Comparison of ENCODE assay signal across 20 cellular contexts in genomic region chr3:172882563-172882962, GRCh38.
DNase-seq lines count a peak whose midpoint lies in the region; ATAC-seq, FAIRE-seq and TF ChIP-seq lines count a peak whose summit lies in the region.
"Had no signal": no experiment of that assay in that cellular context is flagged by ENCODE, and none has a peak within 500 bp of the region (broad histone marks: within the 10 kb centered on the region; RNA-seq: fewer than 3 reads in every experiment).

No MANE protein-coding gene starts in this region.

- FAIRE-seq in K562 (lab: Jason Lieb, UNC): peak; percentile 72
- FAIRE-seq: A549, GM12892, GM18507 had no signal

- ATAC-seq in K562 (no peak), HG02759 (IDR thresholded peaks at IDR 0.05; ENCODE audit: unreplicated experiment) (no peak)
- ATAC-seq in activated naive CD8-positive, alpha-beta T cell treated with anti-CD3 and anti-CD28 coated beads, Interleukin-2, amount 50 U/mL, for 24 hours: no peak
- ATAC-seq: A549 had no signal

- no peak for TF ChIP-seq POLR2A in K562 (conservative IDR thresholded peaks at IDR 0.05)

- in situ Hi-C loops in K562 (cut with MboI): no loop called here

- no peak overlapping the region for H3K9ac ChIP-seq in OCI-LY3 (ENCODE audit: low read length)
- H3K9ac ChIP-seq in K562 (ENCODE audit: insufficient read depth in 1 of 2, low read depth in 2 of 2, low read length in 2 of 2): no peak overlapping the region
- H3K9ac ChIP-seq: GM23248 had no signal

- CTCF ChIA-PET in A673 (lab: Charles Lee): no interaction called here
- CTCF ChIA-PET in K562 (lab: Yijun Ruan, JAX; ENCODE audit: low intra/inter-chr PET ratio): no interaction called here

- WGBS in K562 (ENCODE audit: insufficient coverage, low coverage, missing lambda C conversion rate): 0% methylated on average over 1 of the region's 1 CpG

- no peaks in the 10 kb centered on the region for H3K79me2 ChIP-seq in OCI-LY3 (ENCODE audit: low read length)
- H3K79me2 ChIP-seq in K562 (ENCODE audit: control insufficient read depth, insufficient read depth, low read length): no peaks in the 10 kb centered on the region

- DNase-seq in activated CD4-positive, alpha-beta T cell treated with anti-CD3 and anti-CD28 coated beads, Interleukin-2, amount 10 ng/mL, durations not matched to agents 24 days and 14 days: peak; percentile 46
- DNase-seq in activated CD4-positive, alpha-beta T cell treated with anti-CD3 and anti-CD28 coated beads, Interleukin-2, amount 50 U/mL, for 48 hours: no peak
- DNase-seq in A673 (ENCODE audit: low spot score) (peak; percentile 29), K562 (ENCODE audit: extremely low read depth in 1 of 4, low spot score in 3 of 4) (peak in 1 of 4 experiments; percentile 20), COR-L47 (lab: John Stamatoyannopoulos, UW) (no peak)
- DNase-seq in activated naive CD8-positive, alpha-beta T cell treated with anti-CD3 and anti-CD28 coated beads, Interleukin-2, amount 50 U/mL, for 24 hours: no peak
- DNase-seq: C1 segment of cervical spinal cord; CD4-positive, CD25-positive, alpha-beta regulatory T cell; DMS153; DMS79; GDM1; GM23248 had no signal

- POLR2A ChIA-PET in A673 (lab: Charles Lee; ENCODE audit: low non-redundant PET): no interaction called here
- POLR2A ChIA-PET in K562 (lab: Yijun Ruan, JAX): no interaction called here

- H3K4me3 ChIP-seq in A673 (ENCODE audit: low read depth, low read length, poor library complexity, severe bottlenecking) (no peak overlapping the region), OCI-LY3 (ENCODE audit: low read length) (no peak overlapping the region), K562 (no peak overlapping the region)
- H3K4me3 ChIP-seq: A549, GM23248, HAP-1 had no signal

- H3K36me3 ChIP-seq in A673 (ENCODE audit: insufficient read depth, low read length, poor library complexity, severe bottlenecking): no peaks in the 10 kb centered on the region
- H3K36me3 ChIP-seq in OCI-LY3 (replicated peaks; ENCODE audit: low read depth, low read length): no peaks in the 10 kb centered on the region
- no peaks in the 10 kb centered on the region for H3K36me3 ChIP-seq in K562 (ENCODE audit: control insufficient read depth, insufficient read depth, low read length)
- H3K36me3 ChIP-seq: HAP-1 had no signal

- intact Hi-C loops in activated CD4-positive, alpha-beta T cell treated with anti-CD3 and anti-CD28 coated beads, Interleukin-2, amount 10 ng/mL, durations not matched to agents 24 days and 14 days (cut with micrococcal nuclease): no loop called here
- intact Hi-C loops in A673 (cut with micrococcal nuclease; ENCODE audit: unreplicated experiment): no loop called here
- intact Hi-C loops in K562 (cut with micrococcal nuclease): no loop called here

- no peaks in the 10 kb centered on the region for H3K36me3 Mint-ChIP-seq in activated CD4-positive, alpha-beta T cell treated with anti-CD3 and anti-CD28 coated beads, Interleukin-2, amount 10 ng/mL, durations not matched to agents 24 days and 14 days (ENCODE audit: low read depth)
- H3K36me3 Mint-ChIP-seq in activated naive CD8-positive, alpha-beta T cell treated with anti-CD3 and anti-CD28 coated beads, Interleukin-2, amount 50 U/mL, for 24 hours (ENCODE audit: low read depth): no peaks in the 10 kb centered on the region
- H3K36me3 Mint-ChIP-seq: CD4-positive, CD25-positive, alpha-beta regulatory T cell had no signal

- H3K4me3 Mint-ChIP-seq in activated CD4-positive, alpha-beta T cell treated with anti-CD3 and anti-CD28 coated beads, Interleukin-2, amount 10 ng/mL, durations not matched to agents 24 days and 14 days: no peak overlapping the region
- H3K4me3 Mint-ChIP-seq in activated naive CD8-positive, alpha-beta T cell treated with anti-CD3 and anti-CD28 coated beads, Interleukin-2, amount 50 U/mL, for 24 hours: no peak overlapping the region
- H3K4me3 Mint-ChIP-seq: B cell; CD4-positive, CD25-positive, alpha-beta regulatory T cell had no signal

- TF ChIP-seq EP300 in K562 (IDR thresholded peaks at IDR 0.05; ENCODE audit: low read length): no peak

- no peaks in the 10 kb centered on the region for H3K27me3 ChIP-seq in A673 (replicated peaks; ENCODE audit: insufficient read depth, low read depth, low read length, poor library complexity)
- H3K27me3 ChIP-seq in OCI-LY3 (ENCODE audit: low read depth, low read length): no peaks in the 10 kb centered on the region
- no peaks in the 10 kb centered on the region for H3K27me3 ChIP-seq in K562 (ENCODE audit: control insufficient read depth in 2 of 2, insufficient read depth in 2 of 2, low read length in 2 of 2)

- TF ChIP-seq CTCF in A673 (conservative IDR thresholded peaks at IDR 0.05; ENCODE audit: low read depth, low read length) (no peak), OCI-LY3 (IDR thresholded peaks at IDR 0.05; ENCODE audit: low read depth, low read length) (no peak), K562 (IDR thresholded peaks at IDR 0.05 in 2 of 3, conservative IDR thresholded peaks at IDR 0.05 in 1 of 3; ENCODE audit: insufficient read depth in 2 of 3, low read depth in 1 of 3, low read length in 3 of 3) (no peak)

- no peak for TF ChIP-seq RAD21 in K562 (CRISPR knock-in tag; conservative IDR thresholded peaks at IDR 0.05 in 1 of 2, IDR thresholded peaks at IDR 0.05 in 1 of 2)

- no peak overlapping the region for H3K4me2 ChIP-seq in OCI-LY3 (ENCODE audit: low read length)
- H3K4me2 ChIP-seq in K562 (ENCODE audit: insufficient read depth, low read length): no peak overlapping the region
- H3K4me2 ChIP-seq: A549 had no signal

- H3K27ac ChIP-seq in A673 (ENCODE audit: low read depth, low read length, poor library complexity, severe bottlenecking) (no peak overlapping the region), OCI-LY3 (ENCODE audit: low read length) (no peak overlapping the region), K562 (ENCODE audit: extremely low read depth, low read depth, low read length) (no peak overlapping the region)
- H3K27ac ChIP-seq: 22Rv1, A549, GM23248 had no signal

- 0 out of 2 replicates have a peak overlapping the region, but pooled peaks have one; percentile 31 for H2AFZ ChIP-seq in OCI-LY3 (ENCODE audit: low read depth, low read length)
- peak overlapping the region; percentile 25; the same call in 1 of the 2 replicates for H2AFZ ChIP-seq in K562 (ENCODE audit: low read depth, low read length)
- H2AFZ ChIP-seq: GM23248 had no signal

- peaks cover 5% of the 10 kb centered on the region for H3K9me3 Mint-ChIP-seq in activated CD4-positive, alpha-beta T cell treated with anti-CD3 and anti-CD28 coated beads, Interleukin-2, amount 10 ng/mL, durations not matched to agents 24 days and 14 days
- H3K9me3 Mint-ChIP-seq in activated naive CD8-positive, alpha-beta T cell treated with anti-CD3 and anti-CD28 coated beads, Interleukin-2, amount 50 U/mL, for 24 hours: peaks cover 19% of the 10 kb centered on the region

- BruUV-seq in A673 (replicated peaks; lab: Mats Ljungman, UMichigan) (no TSS peak), K562 (replicated peaks; lab: Mats Ljungman, UMichigan) (no TSS peak)

- no peaks in the 10 kb centered on the region for H3K9me1 ChIP-seq in K562 (ENCODE audit: control insufficient read depth, insufficient read depth, low read length)

- H3K9me3 ChIP-seq in A673 (ENCODE audit: low read depth, low read length, poor library complexity, severe bottlenecking): peaks cover 7% of the 10 kb centered on the region
- H3K9me3 ChIP-seq in OCI-LY3 (ENCODE audit: insufficient read depth, low read length): no peaks in the 10 kb centered on the region
- no peaks in the 10 kb centered on the region; the same call in 1 of the 2 replicates for H3K9me3 ChIP-seq in K562 (replicated peaks; ENCODE audit: control insufficient read depth, insufficient read depth, low read depth, low read length)
- H3K9me3 ChIP-seq: A549, HAP-1 had no signal

- H4K20me1 ChIP-seq in OCI-LY3 (ENCODE audit: insufficient read depth, low read length) (no peaks in the 10 kb centered on the region), K562 (replicated peaks; ENCODE audit: control insufficient read depth, insufficient read depth, low read length) (no peaks in the 10 kb centered on the region)

- H3K27me3 Mint-ChIP-seq in activated CD4-positive, alpha-beta T cell treated with anti-CD3 and anti-CD28 coated beads, Interleukin-2, amount 10 ng/mL, durations not matched to agents 24 days and 14 days: no peaks in the 10 kb centered on the region
- no peaks in the 10 kb centered on the region for H3K27me3 Mint-ChIP-seq in activated naive CD8-positive, alpha-beta T cell treated with anti-CD3 and anti-CD28 coated beads, Interleukin-2, amount 50 U/mL, for 24 hours
- H3K27me3 Mint-ChIP-seq: B cell; CD4-positive, CD25-positive, alpha-beta regulatory T cell had no signal

- peaks cover 9% of the 10 kb centered on the region for H3K4me1 ChIP-seq in A673 (ENCODE audit: insufficient read depth, low read length, poor library complexity, severe bottlenecking)
- H3K4me1 ChIP-seq in OCI-LY3 (ENCODE audit: low read length): no peaks in the 10 kb centered on the region
- no peaks in the 10 kb centered on the region for H3K4me1 ChIP-seq in K562 (replicated peaks in 1 of 2; ENCODE audit: control insufficient read depth in 2 of 2, insufficient read depth in 2 of 2, low read length in 2 of 2)
- H3K4me1 ChIP-seq: A549, HAP-1 had no signal

- no peak overlapping the region for H3K27ac Mint-ChIP-seq in activated CD4-positive, alpha-beta T cell treated with anti-CD3 and anti-CD28 coated beads, Interleukin-2, amount 10 ng/mL, durations not matched to agents 24 days and 14 days
- no peak overlapping the region for H3K27ac Mint-ChIP-seq in activated naive CD8-positive, alpha-beta T cell treated with anti-CD3 and anti-CD28 coated beads, Interleukin-2, amount 50 U/mL, for 24 hours
- H3K27ac Mint-ChIP-seq: B cell; CD4-positive, CD25-positive, alpha-beta regulatory T cell had no signal

- H3K4me1 Mint-ChIP-seq in activated CD4-positive, alpha-beta T cell treated with anti-CD3 and anti-CD28 coated beads, Interleukin-2, amount 10 ng/mL, durations not matched to agents 24 days and 14 days: no peaks in the 10 kb centered on the region
- H3K4me1 Mint-ChIP-seq in activated naive CD8-positive, alpha-beta T cell treated with anti-CD3 and anti-CD28 coated beads, Interleukin-2, amount 50 U/mL, for 24 hours: no peaks in the 10 kb centered on the region
- H3K4me1 Mint-ChIP-seq: B cell; CD4-positive, CD25-positive, alpha-beta regulatory T cell had no signal

TF ChIP-seq in K562, 482 proteins besides CTCF, POLR2A, EP300 and RAD21 (continues in another document):
- TF ChIP-seq ATF2 (CRISPR knock-in tag; IDR thresholded peaks at IDR 0.05) (no peak), L3MBTL2 (IDR thresholded peaks at IDR 0.05) (no peak), FOSL1 (tag; conservative IDR thresholded peaks at IDR 0.05) (no peak)

Comparison
In these comparisons a context has a peak if more than half of its experiments do, and no peak if none do; other contexts are left out.
1. DNase-seq: peak in activated CD4-positive, alpha-beta T cell treated with anti-CD3 and anti-CD28 coated beads, Interleukin-2, amount 10 ng/mL, durations not matched to agents 24 days and 14 days (single experiment) and A673 (single experiment); none in activated CD4-positive, alpha-beta T cell treated with anti-CD3 and anti-CD28 coated beads, Interleukin-2, amount 50 U/mL, for 48 hours (0 of 2), COR-L47 (single experiment) and activated naive CD8-positive, alpha-beta T cell treated with anti-CD3 and anti-CD28 coated beads, Interleukin-2, amount 50 U/mL, for 24 hours (single experiment).